ENCODE assay signal across 8 cellular contexts in the genomic region with DNA sequence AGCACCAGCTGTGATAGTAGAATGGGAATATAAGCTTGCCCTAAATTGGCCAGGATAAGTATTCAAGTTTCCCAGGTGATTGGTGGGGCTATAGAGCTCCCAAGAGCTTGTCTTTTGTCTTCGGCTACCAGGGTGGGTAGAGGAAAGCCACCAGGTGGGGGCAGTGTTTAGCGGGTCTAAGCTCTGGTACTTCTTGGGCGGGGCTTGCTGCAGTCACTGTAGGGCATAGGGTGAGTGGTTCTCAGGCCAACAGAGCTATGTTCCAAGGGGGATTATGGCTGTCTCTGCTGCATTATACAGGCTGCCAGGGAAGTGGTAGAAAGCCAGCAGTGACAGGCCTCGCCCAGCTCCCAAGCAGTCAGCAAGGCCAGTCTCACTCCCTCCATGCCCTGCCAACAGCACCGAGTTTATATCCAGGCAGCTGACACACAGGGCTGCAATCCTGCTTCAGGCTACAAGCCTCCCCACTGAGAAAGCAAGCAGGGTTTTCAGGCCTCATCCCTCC.
DNase-seq lines count a peak whose midpoint lies in the region; ATAC-seq, FAIRE-seq and TF ChIP-seq lines count a peak whose summit lies in the region.

No MANE protein-coding gene starts in this region.

- H3K27me3 ChIP-seq in iPS DF 6.9 (ENCODE audit: control insufficient read depth, insufficient read depth, low read length), result no peaks in the 10 kb centered on the region

- H3K27ac ChIP-seq in iPS DF 6.9 (ENCODE audit: low read length), result no peak overlapping the region

- TF ChIP-seq CTCF in D721Med (IDR thresholded peaks at IDR 0.05; ENCODE audit: insufficient read depth, missing control alignments), result peak; percentile 56

- no CpG with 5 or more reads among the region's 5 CpGs for WGBS in iPS DF 6.9 (ENCODE audit: insufficient coverage, insufficient read length)

- FAIRE-seq in D721Med (lab: Jason Lieb, UNC), result no peak

- no peak for DNase-seq in D721Med (ENCODE audit: insufficient read length, low spot score)
- peak in 65 of 76 experiments; percentile 3 to 85 (median 51) for DNase-seq in HUDEP-2 (lab: John Stamatoyannopoulos, UW; ENCODE audit: unreplicated experiment in 76 of 76)
- peak; percentile 72 for DNase-seq in SW480 (ENCODE audit: low spot score)
- peak in 40 of 58 donors; percentile 4 to 73 (median 32) for DNase-seq in anterior cingulate cortex (lab: John Stamatoyannopoulos, UW)
- peak; percentile 73 for DNase-seq in iPS DF 6.9 (ENCODE audit: low read depth, low spot score)
- peak; percentile 17 to 56 (median 54) for DNase-seq in stimulated activated CD4-positive, alpha-beta T cell treated with anti-CD3 and anti-CD28 coated beads, Interleukin-1b, Interleukin-23, amount 100 ng/mL, for 24 hours (ENCODE audit: low read depth in 4 of 4, low spot score in 1 of 4)

- H3K36me3 ChIP-seq in iPS DF 6.9 (ENCODE audit: control insufficient read depth, insufficient read depth, low read length), result no peaks in the 10 kb centered on the region

- 0 out of 2 replicates have a peak, but pooled peaks cover 2% of the 10 kb centered on the region for H3K4me1 ChIP-seq in iPS DF 6.9 (ENCODE audit: control insufficient read depth, insufficient read depth, low read length)

- H3K4me3 ChIP-seq in iPS DF 6.9 (ENCODE audit: low read length), result no peak overlapping the region

- H3K9me3 ChIP-seq in iPS DF 6.9 (ENCODE audit: control insufficient read depth, insufficient read depth, low read length), result no peaks in the 10 kb centered on the region

- ATAC-seq in GM19455 (IDR thresholded peaks at IDR 0.05; ENCODE audit: unreplicated experiment) (peak; percentile 100), HG02970 (IDR thresholded peaks at IDR 0.05; ENCODE audit: low FRiP score, unreplicated experiment) (no peak)
